In the genomic region with DNA sequence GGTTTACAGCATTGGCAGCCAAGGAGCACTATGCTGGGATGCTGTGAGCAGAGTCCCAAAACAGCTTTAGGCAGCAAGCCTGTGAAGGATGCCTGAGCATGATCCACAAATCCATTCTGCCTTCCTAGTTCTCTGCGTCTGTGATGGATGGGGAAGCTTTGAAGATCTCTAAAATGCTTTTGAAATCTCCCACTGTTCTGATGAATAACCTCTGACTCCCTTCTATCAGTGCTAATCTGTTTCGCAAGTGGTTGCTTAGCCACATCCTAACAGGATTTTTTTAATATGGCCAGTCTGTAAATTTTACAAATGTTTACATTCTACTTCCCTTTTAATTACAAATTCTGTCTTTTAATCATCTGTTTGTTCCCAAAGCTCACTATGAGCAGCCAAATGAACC, we compare ENCODE assay signal across 22 cellular contexts.
A peak's percentile ranks its signal among the peaks of the same experiment; 100 is the strongest.
DNase-seq lines count a peak whose midpoint lies in the region; ATAC-seq and TF ChIP-seq lines count a peak whose summit lies in the region.
"Had no signal": no experiment of that assay in that cellular context is flagged by ENCODE, and none has a peak within 500 bp of the region (broad histone marks: within the 10 kb centered on the region; RNA-seq: fewer than 3 reads in every experiment).

No MANE protein-coding gene starts in this region.

- H3K9ac ChIP-seq in subcutaneous abdominal adipose tissue (ENCODE audit: low read length in 5 of 5) = no peak overlapping the region
- H3K9ac ChIP-seq: parathyroid adenoma had no signal

- peaks cover 2 to 22% (median 12%) of the 10 kb centered on the region in 5 donors for H3K4me1 ChIP-seq in subcutaneous abdominal adipose tissue (ENCODE audit: control insufficient read depth in 5 of 5, insufficient read depth in 5 of 5, low read length in 5 of 5)
- H3K4me1 ChIP-seq: parathyroid adenoma, right lobe of liver, thyroid gland had no signal

- no peaks in the 10 kb centered on the region for H3K27me3 ChIP-seq in subcutaneous abdominal adipose tissue (ENCODE audit: control insufficient read depth in 5 of 5, insufficient read depth in 4 of 5, low read length in 5 of 5)
- H3K27me3 ChIP-seq: Peyer's patch, right lobe of liver, SJSA1, thyroid gland had no signal

- H3K27ac ChIP-seq in subcutaneous abdominal adipose tissue (ENCODE audit: low read depth, low read length) = peak overlapping the region; percentile 74
- H3K27ac ChIP-seq: parathyroid adenoma, right lobe of liver, SJSA1, thyroid gland had no signal

- no peak for TF ChIP-seq CTCF in cardiac fibroblast (IDR thresholded peaks at IDR 0.05; ENCODE audit: low read depth, low read length)

- DNase-seq in M059J (ENCODE audit: low read depth) = peak; percentile 72
- peak; percentile 13 to 42 for DNase-seq in cardiac fibroblast (ENCODE audit: low read depth in 2 of 2)
- DNase-seq in iris pigment epithelial cell (ENCODE audit: low read depth) = peak; percentile 69
- no peak for DNase-seq in D341Med (ENCODE audit: low spot score)
- DNase-seq in GM03348 (ENCODE audit: low spot score) = no peak
- DNase-seq: activated CD4-positive, alpha-beta T cell treated with anti-CD3 and anti-CD28 coated beads for 36 hours; activated naive CD4-positive, alpha-beta T cell treated with anti-CD3 and anti-CD28 coated beads, Interleukin-2, amount 10 ng/mL, durations not matched to agents 7 days and 5 days; activated T-cell treated with anti-CD3 and anti-CD28 coated beads, Interleukin-2, amount 50 U/mL, for 72 hours; aorta; CD8-positive, alpha-beta memory T cell; DMS79 treated with DMSO at 0.1 percent for 48 hours; GOT3; naive B cell; NCI-H1105 treated with DMSO at 0.1 percent for 48 hours; NCI-H510A; Peyer's patch; right lobe of liver; thyroid gland had no signal

- H3K36me3 ChIP-seq in subcutaneous abdominal adipose tissue (ENCODE audit: control insufficient read depth in 5 of 5, insufficient read depth in 5 of 5, low read length in 5 of 5) = no peaks in the 10 kb centered on the region
- H3K36me3 ChIP-seq: Peyer's patch, right lobe of liver, SJSA1, thyroid gland had no signal

- no peak for ATAC-seq in HG03280 (IDR thresholded peaks at IDR 0.05; ENCODE audit: unreplicated experiment)
- ATAC-seq: activated CD4-positive, alpha-beta T cell treated with anti-CD3 and anti-CD28 coated beads for 36 hours; activated T-cell treated with anti-CD3 and anti-CD28 coated beads, Interleukin-2, amount 50 U/mL, for 72 hours had no signal

- peaks cover 0 to 3% (median 0%) of the 10 kb centered on the region in 5 donors for H3K9me3 ChIP-seq in subcutaneous abdominal adipose tissue (ENCODE audit: control insufficient read depth in 5 of 5, low read length in 5 of 5)
- H3K9me3 ChIP-seq: Peyer's patch, right lobe of liver, SJSA1, thyroid gland had no signal

- H3K4me3 ChIP-seq in cardiac fibroblast (replicated peaks in 1 of 2; ENCODE audit: low read depth in 2 of 2, low read length in 2 of 2) (no peak overlapping the region), subcutaneous abdominal adipose tissue (ENCODE audit: low read depth in 1 of 5, low read length in 5 of 5) (no peak overlapping the region)
- H3K4me3 ChIP-seq: Peyer's patch, right lobe of liver, SJSA1, thyroid gland had no signal

Comparison
In these comparisons a context has a peak if more than half of its experiments do, and no peak if none do; other contexts are left out.
1. DNase-seq: peak in M059J (single experiment), cardiac fibroblast (2 of 2) and iris pigment epithelial cell (single experiment); none in D341Med (single experiment) and GM03348 (single experiment).